1 cellular context compared by ENCODE assay signal in the genomic region with DNA sequence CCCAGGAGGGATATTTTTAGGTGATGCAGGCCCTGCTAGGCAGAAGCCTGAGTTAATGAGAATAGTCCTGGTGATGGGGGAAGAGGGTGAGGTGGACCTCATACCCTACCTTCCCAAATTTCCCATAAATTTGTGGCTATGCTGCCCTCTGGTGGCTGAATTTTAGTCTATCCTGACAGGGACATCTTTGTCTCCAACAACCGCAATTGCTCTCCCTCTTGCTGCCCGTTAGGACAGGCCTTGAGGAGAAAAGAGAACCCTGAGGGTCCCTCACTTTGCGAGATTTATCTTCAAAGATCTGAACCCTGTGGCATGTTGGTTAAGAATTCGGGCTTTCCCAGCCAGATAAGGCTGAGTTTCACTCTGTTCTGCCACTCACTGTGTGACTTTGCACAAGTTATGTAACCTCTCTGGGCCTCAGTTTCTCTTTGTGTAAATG.
TF ChIP-seq lines count a peak whose summit lies in the region.

No MANE protein-coding gene starts in this region.

TF ChIP-seq in WTC11, 78 proteins besides CTCF, POLR2A, EP300 and RAD21 (continued from another document):
- TF ChIP-seq, protein P1, sequence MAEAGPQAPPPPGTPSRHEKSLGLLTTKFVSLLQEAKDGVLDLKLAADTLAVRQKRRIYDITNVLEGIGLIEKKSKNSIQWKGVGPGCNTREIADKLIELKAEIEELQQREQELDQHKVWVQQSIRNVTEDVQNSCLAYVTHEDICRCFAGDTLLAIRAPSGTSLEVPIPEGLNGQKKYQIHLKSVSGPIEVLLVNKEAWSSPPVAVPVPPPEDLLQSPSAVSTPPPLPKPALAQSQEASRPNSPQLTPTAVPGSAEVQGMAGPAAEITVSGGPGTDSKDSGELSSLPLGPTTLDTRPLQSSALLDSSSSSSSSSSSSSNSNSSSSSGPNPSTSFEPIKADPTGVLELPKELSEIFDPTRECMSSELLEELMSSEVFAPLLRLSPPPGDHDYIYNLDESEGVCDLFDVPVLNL (CRISPR knock-in tag; IDR thresholded peaks at IDR 0.05; ENCODE audit: borderline replicate concordance, low read depth): no peak
TF ChIP-seq in WTC11: peak in this region for 1.
